ENCODE assay signal across 39 cellular contexts in genomic region chr4:186497043-186497442, GRCh38. TPM values are rescaled to one million over a fixed set of nuclear protein-coding genes. Genes with fewer than 3 reads are reported as not detected.
"Had no signal": no experiment of that assay in that cellular context is flagged by ENCODE, and none has a peak within 500 bp of the region (broad histone marks: within the 10 kb centered on the region; RNA-seq: fewer than 3 reads in every experiment).

No MANE protein-coding gene starts in this region.

- H3K9me3 ChIP-seq: MG63 had no signal

- H3K27me3 ChIP-seq: MG63 had no signal

- DNase-seq: Karpas-422, Kasumi-1, MG63, MM.1S, MV-4-11, NCI-H1048, NCI-H1092, NCI-H1092 treated with DMSO at 0.1 percent for 48 hours, NCI-H1105, NCI-H1105 treated with DMSO at 0.1 percent for 48 hours, NCI-H1417, NCI-H1417 treated with DMSO at 0.1 percent for 48 hours, NCI-H1436, NCI-H1436 treated with DMSO at 0.1 percent for 48 hours, NCI-H146, NCI-H1694, NCI-H1694 treated with DMSO at 0.1 percent for 48 hours, NCI-H187, NCI-H187 treated with DMSO at 0.1 percent for 48 hours, NCI-H1930, NCI-H2029, NCI-H2029 treated with DMSO at 0.1 percent for 48 hours, NCI-H2081, NCI-H2081 treated with DMSO at 0.1 percent for 48 hours, NCI-H2107, NCI-H2171, NCI-H2171 treated with DMSO at 0.1 percent for 48 hours, NCI-H2227 treated with DMSO at 0.1 percent for 48 hours, NCI-H226, NCI-H345, NCI-H446, NCI-H446 treated with DMSO at 0.1 percent for 48 hours, NCI-H510A, NCI-H510A treated with DMSO at 0.1 percent for 48 hours, NCI-H524 had no signal

- H3K4me3 ChIP-seq: MG63 had no signal

- H3K36me3 ChIP-seq: MG63 had no signal

RNA-seq across cellular contexts. Expression of gene MTNR1A, which starts 58.3 kb away (rescaled TPM):
- total RNA-seq: LHCN-M2, M059J, MCF 10A, NCI-H460 had no signal
